22 cellular contexts compared by ENCODE assay signal in the genomic region with DNA sequence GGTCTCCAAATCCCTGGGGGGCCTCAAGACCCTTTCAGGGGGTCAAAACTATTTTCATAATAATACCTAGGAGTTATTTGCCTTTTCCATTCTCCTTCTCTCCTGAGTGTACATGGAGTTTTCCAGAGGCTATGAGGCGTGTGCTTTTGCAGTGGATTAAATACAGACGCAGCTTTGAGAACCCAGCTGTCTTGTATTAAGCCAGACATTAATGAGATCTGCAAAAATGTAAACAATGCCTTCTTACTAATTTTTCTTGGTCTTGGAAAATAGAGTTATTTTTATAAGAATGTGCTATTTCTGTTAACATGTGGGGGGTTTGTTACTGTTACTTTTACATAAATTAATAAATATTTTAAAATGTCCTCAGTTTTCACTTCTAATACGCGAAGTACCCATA. TPM values are rescaled to one million over a fixed set of nuclear protein-coding genes. Genes with fewer than 3 reads are reported as not detected.
A peak's percentile ranks its signal among the peaks of the same experiment; 100 is the strongest.
DNase-seq lines count a peak whose midpoint lies in the region; TF ChIP-seq lines count a peak whose summit lies in the region.
"Had no signal": no experiment of that assay in that cellular context is flagged by ENCODE, and none has a peak within 500 bp of the region (broad histone marks: within the 10 kb centered on the region; RNA-seq: fewer than 3 reads in every experiment).

No MANE protein-coding gene starts in this region.

- H3K36me3 Mint-ChIP-seq in activated CD4-positive, alpha-beta T cell treated with anti-CD3 and anti-CD28 coated beads, Interleukin-2, amount 10 ng/mL, durations not matched to agents 24 days and 14 days (ENCODE audit: low read depth), result peaks cover 2% of the 10 kb centered on the region

- TF ChIP-seq CTCF in fibroblast of mammary gland (conservative IDR thresholded peaks at IDR 0.05; ENCODE audit: control insufficient read depth, insufficient read depth, low read depth, low read length), result no peak
- TF ChIP-seq CTCF in vagina (IDR thresholded peaks at IDR 0.05), result no peak
- TF ChIP-seq CTCF in osteoblast (IDR thresholded peaks at IDR 0.05; ENCODE audit: extremely low read depth, low read depth, low read length), result no peak

- H3K27ac ChIP-seq in vagina, result peak overlapping the region; percentile 64
- no peak overlapping the region for H3K27ac ChIP-seq in osteoblast (ENCODE audit: low read depth, low read length)
- H3K27ac ChIP-seq: C4-2B, dorsolateral prefrontal cortex, gastrocnemius medialis, neutrophil, psoas muscle, uterus had no signal

- H3K9me3 ChIP-seq in vagina (no peaks in the 10 kb centered on the region), osteoblast (ENCODE audit: low read depth, low read length) (no peaks in the 10 kb centered on the region)
- H3K9me3 ChIP-seq: gastrocnemius medialis, neutrophil, psoas muscle, uterus had no signal

- no peaks in the 10 kb centered on the region for H3K27me3 ChIP-seq in vagina
- H3K27me3 ChIP-seq in osteoblast (ENCODE audit: insufficient read depth, low read length), result no peaks in the 10 kb centered on the region
- H3K27me3 ChIP-seq: dorsolateral prefrontal cortex, gastrocnemius medialis, neutrophil, uterus had no signal

- H3K9me3 Mint-ChIP-seq in activated CD4-positive, alpha-beta T cell treated with anti-CD3 and anti-CD28 coated beads, Interleukin-2, amount 10 ng/mL, durations not matched to agents 24 days and 14 days, result no peaks in the 10 kb centered on the region
- H3K9me3 Mint-ChIP-seq: activated naive CD4-positive, alpha-beta T cell treated with anti-CD3 and anti-CD28 coated beads, Interleukin-2, amount 50 U/mL, for 24 hours; activated T-helper 1 cell treated with anti-CD3 and anti-CD28 coated beads, Interleukin-12 subunit alpha, Interleukin-12 subunit beta, Interleukin-2, Interleukin-4 antibody, amounts not matched to agents 30 ng/mL and 10 ng/mL and 1 ng/mL, durations not matched to agents 14 hours and 24 hours and 36 hours; central memory CD8-positive, alpha-beta T cell; stimulated activated naive B cell treated with anti-CD40 and anti-IgM and Interleukin-4, amounts not matched to agents 10 μg/mL and 1 μg/mL and 100 μg/mL, for 72 hours had no signal

- peak; percentile 82 for DNase-seq in EH (ENCODE audit: low read depth)
- peak; percentile 76 for DNase-seq in NCI-H82 (lab: John Stamatoyannopoulos, UW)
- peak; percentile 42 for DNase-seq in fibroblast of mammary gland (ENCODE audit: low read depth)
- no peak for DNase-seq in vagina (ENCODE audit: extremely low spot score in 2 of 2)
- DNase-seq in activated CD4-positive, alpha-beta T cell treated with anti-CD3 and anti-CD28 coated beads, Interleukin-2, amount 10 ng/mL, durations not matched to agents 24 days and 14 days, result no peak
- no peak for DNase-seq in osteoblast (ENCODE audit: insufficient read length, low spot score, missing footprints)
- DNase-seq in activated gamma-delta T cell (lab: John Stamatoyannopoulos, UW), result no peak
- DNase-seq: activated CD4-positive, alpha-beta T cell treated with anti-CD3 and anti-CD28 coated beads for 4 hours; dorsolateral prefrontal cortex; gastrocnemius medialis; NCI-H1694 treated with DMSO at 0.1 percent for 48 hours; NCI-H226; NK-92 treated with Interleukin-12 subunit alpha and Interleukin-12 subunit beta, amount 100 ng/mL, for 24 hours; psoas muscle; stimulated activated naive B cell treated with anti-CD40 and anti-IgM and Interleukin-4, amounts not matched to agents 10 μg/mL and 1 μg/mL and 100 μg/mL, for 72 hours; uterus had no signal

- H3K36me3 ChIP-seq in vagina (no peaks in the 10 kb centered on the region), osteoblast (ENCODE audit: insufficient read depth, low read length) (no peaks in the 10 kb centered on the region)
- H3K36me3 ChIP-seq: gastrocnemius medialis, neutrophil, uterus had no signal

- no peak overlapping the region for H3K4me2 ChIP-seq in osteoblast (ENCODE audit: insufficient read depth, low read length)

- peaks cover 10% of the 10 kb centered on the region for H4K20me1 ChIP-seq in osteoblast (ENCODE audit: insufficient read depth, low read length)

- H3K27me3 Mint-ChIP-seq in activated CD4-positive, alpha-beta T cell treated with anti-CD3 and anti-CD28 coated beads, Interleukin-2, amount 10 ng/mL, durations not matched to agents 24 days and 14 days, result no peaks in the 10 kb centered on the region
- H3K27me3 Mint-ChIP-seq: activated naive CD4-positive, alpha-beta T cell treated with anti-CD3 and anti-CD28 coated beads, Interleukin-2, amount 50 U/mL, for 24 hours; central memory CD8-positive, alpha-beta T cell; stimulated activated naive B cell treated with anti-CD40 and anti-IgM and Interleukin-4, amounts not matched to agents 10 μg/mL and 1 μg/mL and 100 μg/mL, for 72 hours had no signal

- TF ChIP-seq POLR2A in vagina (IDR thresholded peaks at IDR 0.05), result no peak

- peaks cover 55% of the 10 kb centered on the region for H3K4me1 ChIP-seq in vagina
- H3K4me1 ChIP-seq in osteoblast (ENCODE audit: insufficient read depth, low read length), result peaks cover 6% of the 10 kb centered on the region
- H3K4me1 ChIP-seq: uterus had no signal

- H3K79me2 ChIP-seq in osteoblast (ENCODE audit: insufficient read depth, low read length), result peaks cover 33% of the 10 kb centered on the region

- intact Hi-C loops in vagina (cut with DNase I), result no loop called here
- intact Hi-C loops in activated CD4-positive, alpha-beta T cell treated with anti-CD3 and anti-CD28 coated beads, Interleukin-2, amount 10 ng/mL, durations not matched to agents 24 days and 14 days (cut with micrococcal nuclease), result no loop called here

- no peak overlapping the region for H3K4me3 Mint-ChIP-seq in activated CD4-positive, alpha-beta T cell treated with anti-CD3 and anti-CD28 coated beads, Interleukin-2, amount 10 ng/mL, durations not matched to agents 24 days and 14 days
- H3K4me3 Mint-ChIP-seq: activated naive CD4-positive, alpha-beta T cell treated with anti-CD3 and anti-CD28 coated beads, Interleukin-2, amount 50 U/mL, for 24 hours; activated T-helper 1 cell treated with anti-CD3 and anti-CD28 coated beads, Interleukin-12 subunit alpha, Interleukin-12 subunit beta, Interleukin-2, Interleukin-4 antibody, amounts not matched to agents 30 ng/mL and 10 ng/mL and 1 ng/mL, durations not matched to agents 14 hours and 24 hours and 36 hours; central memory CD8-positive, alpha-beta T cell; stimulated activated naive B cell treated with anti-CD40 and anti-IgM and Interleukin-4, amounts not matched to agents 10 μg/mL and 1 μg/mL and 100 μg/mL, for 72 hours had no signal

- H3K27ac Mint-ChIP-seq in activated CD4-positive, alpha-beta T cell treated with anti-CD3 and anti-CD28 coated beads, Interleukin-2, amount 10 ng/mL, durations not matched to agents 24 days and 14 days, result no peak overlapping the region
- H3K27ac Mint-ChIP-seq: activated naive CD4-positive, alpha-beta T cell treated with anti-CD3 and anti-CD28 coated beads, Interleukin-2, amount 50 U/mL, for 24 hours; activated T-helper 1 cell treated with anti-CD3 and anti-CD28 coated beads, Interleukin-12 subunit alpha, Interleukin-12 subunit beta, Interleukin-2, Interleukin-4 antibody, amounts not matched to agents 30 ng/mL and 10 ng/mL and 1 ng/mL, durations not matched to agents 14 hours and 24 hours and 36 hours; stimulated activated naive B cell treated with anti-CD40 and anti-IgM and Interleukin-4, amounts not matched to agents 10 μg/mL and 1 μg/mL and 100 μg/mL, for 72 hours had no signal

- peaks cover 16% of the 10 kb centered on the region for H3K4me1 Mint-ChIP-seq in activated CD4-positive, alpha-beta T cell treated with anti-CD3 and anti-CD28 coated beads, Interleukin-2, amount 10 ng/mL, durations not matched to agents 24 days and 14 days

- no peak overlapping the region for H2AFZ ChIP-seq in osteoblast (ENCODE audit: low read length)

- H3K4me3 ChIP-seq in fibroblast of mammary gland (ENCODE audit: control insufficient read depth, low read depth, low read length) (no peak overlapping the region), vagina (no peak overlapping the region), osteoblast (ENCODE audit: insufficient read depth, low read length) (no peak overlapping the region)
- H3K4me3 ChIP-seq: dorsolateral prefrontal cortex, gastrocnemius medialis, psoas muscle, skin epidermis, uterus had no signal

RNA-seq across cellular contexts. Expression of a gene that starts 15.5 kb away (rescaled TPM):
- total RNA-seq in vagina (4.2 TPM), osteoblast (18.0 and 22.1 TPM in 2 replicates)
- 7.2 and 7.3 TPM in 2 replicates for total RNA-seq in activated CD4-positive, alpha-beta T cell treated with anti-CD3 and anti-CD28 coated beads, Interleukin-2, amount 10 ng/mL, durations not matched to agents 24 days and 14 days

Comparison
In these comparisons a context has a peak if more than half of its experiments do, and no peak if none do; other contexts are left out.
1. DNase-seq: peak in EH (single experiment), NCI-H82 (single experiment) and fibroblast of mammary gland (single experiment); none in vagina (0 of 2), activated CD4-positive, alpha-beta T cell treated with anti-CD3 and anti-CD28 coated beads, Interleukin-2, amount 10 ng/mL, durations not matched to agents 24 days and 14 days (single experiment), osteoblast (single experiment) and activated gamma-delta T cell (single experiment).